9 cellular contexts compared by ENCODE assay signal in the genomic region with DNA sequence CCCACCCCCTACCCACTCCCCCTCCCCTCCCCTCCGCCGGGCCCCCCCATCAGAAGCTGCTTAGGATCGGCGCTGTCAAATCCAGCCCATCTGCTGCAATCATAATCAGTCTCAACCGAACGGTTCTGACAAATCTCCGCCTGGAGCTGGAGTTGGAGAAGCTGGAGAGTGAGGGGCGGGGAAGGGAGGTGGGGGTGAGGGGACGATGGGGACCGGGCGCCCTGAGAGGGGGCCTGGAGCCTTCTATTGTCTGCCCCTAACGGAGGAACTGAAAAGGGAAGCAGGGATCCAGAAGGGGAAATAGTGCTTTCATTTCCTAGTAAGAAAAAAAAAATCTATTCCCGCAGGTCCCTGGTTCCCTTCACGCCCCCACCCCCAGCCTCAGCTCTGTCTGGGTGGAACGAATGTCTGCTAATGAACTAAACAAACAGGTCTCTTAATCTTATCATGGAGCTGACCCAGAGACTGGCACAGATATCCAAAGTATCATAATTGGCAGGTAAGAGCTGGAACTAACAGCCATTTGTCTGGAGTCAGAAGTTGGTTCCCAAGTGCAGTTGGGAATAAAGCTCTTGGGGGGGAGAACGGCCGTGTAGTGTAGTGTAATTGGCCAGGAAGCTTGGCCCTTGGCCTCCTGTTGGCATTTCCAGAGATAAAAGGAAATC.
DNase-seq lines count a peak whose midpoint lies in the region; ATAC-seq and TF ChIP-seq lines count a peak whose summit lies in the region.
"Had no signal": no experiment of that assay in that cellular context is flagged by ENCODE, and none has a peak within 500 bp of the region (broad histone marks: within the 10 kb centered on the region; RNA-seq: fewer than 3 reads in every experiment).

No MANE protein-coding gene starts in this region.

- H3K36me3 ChIP-seq in mesendoderm (ENCODE audit: control insufficient read depth, insufficient read depth, low read length) = no peaks in the 10 kb centered on the region

- H3K4me3 ChIP-seq in AG04450 (ENCODE audit: low read depth, low read length) (peak overlapping the region; percentile 74), coronary artery (peak overlapping the region; percentile 61), mesendoderm (ENCODE audit: low read length) (no peak overlapping the region)
- H3K4me3 ChIP-seq: mucosa of descending colon had no signal

- WGBS in mesendoderm (ENCODE audit: extremely low coverage, insufficient coverage, low lambda C conversion rate) = no CpG with 5 or more reads among the region's 17 CpGs

- POLR2A ChIA-PET in AG04450 (lab: Yijun Ruan, JAX) = interaction anchor here (0.6 kb wide), 2 partner anchors 53 to 340 kb away, joined by 3 to 5 read pairs; no protein-coding TSS in a partner anchor

- no peak overlapping the region for H2BK15ac ChIP-seq in mesendoderm (replicated peaks; ENCODE audit: low read depth)

- H3K18ac ChIP-seq in mesendoderm (ENCODE audit: low read length) = no peak overlapping the region

- H2BK120ac ChIP-seq in mesendoderm (ENCODE audit: low read depth, low read length) = no peak overlapping the region

- H4K5ac ChIP-seq in mesendoderm (ENCODE audit: low read length) = no peak overlapping the region

- H3K9me3 ChIP-seq in AG04450 (ENCODE audit: control insufficient read depth, insufficient read depth, low read length) = no peaks in the 10 kb centered on the region; the same call in 1 of the 2 replicates
- H3K9me3 ChIP-seq: mucosa of descending colon had no signal

- H3K56ac ChIP-seq in mesendoderm (ENCODE audit: low read length) = peak overlapping the region; percentile 32

- no peak overlapping the region for H3K27ac ChIP-seq in AG04450 (ENCODE audit: low read depth, low read length)
- H3K27ac ChIP-seq in coronary artery = no peak overlapping the region
- H3K27ac ChIP-seq in mesendoderm (ENCODE audit: low read depth, low read length) = no peak overlapping the region

- H3K4ac ChIP-seq in mesendoderm (ENCODE audit: low read depth, low read length) = no peak overlapping the region

- no peaks in the 10 kb centered on the region for H3K79me1 ChIP-seq in mesendoderm (ENCODE audit: low read length)

- no peaks in the 10 kb centered on the region for H3K79me2 ChIP-seq in mesendoderm (ENCODE audit: control insufficient read depth, insufficient read depth, low read length)

- H4K8ac ChIP-seq in mesendoderm (ENCODE audit: low read depth, low read length) = no peak overlapping the region

- no peak overlapping the region for H2AK5ac ChIP-seq in mesendoderm (ENCODE audit: low read length)

- no peak overlapping the region for H2BK5ac ChIP-seq in mesendoderm (ENCODE audit: low read length)

- no peak for ATAC-seq in HG03571 (IDR thresholded peaks at IDR 0.05; ENCODE audit: unreplicated experiment)
- ATAC-seq in GM18502 (IDR thresholded peaks at IDR 0.05; ENCODE audit: poor library complexity, unreplicated experiment) = no peak
- ATAC-seq in HG02852 (IDR thresholded peaks at IDR 0.05; ENCODE audit: unreplicated experiment) = no peak

- no peaks in the 10 kb centered on the region for H3K4me1 ChIP-seq in mesendoderm (ENCODE audit: control insufficient read depth, low read depth, low read length)

- H3K4me2 ChIP-seq in mesendoderm (ENCODE audit: low read length) = peak overlapping the region; percentile 58

- no peak for TF ChIP-seq CTCF in AG04450 (IDR thresholded peaks at IDR 0.05; ENCODE audit: low read depth, low read length)
- no peak for TF ChIP-seq CTCF in coronary artery (IDR thresholded peaks at IDR 0.05)

- H3K23ac ChIP-seq in mesendoderm (ENCODE audit: low read length) = no peak overlapping the region

- CTCF ChIA-PET in AG04450 (lab: Charles Lee) = interaction anchor here (0.6 to 1.5 kb wide), 7 partner anchors 14 to 577 kb away, joined by 3 to 10 read pairs (median 5); a partner anchor contains a TSS

- DNase-seq in AG04450 (ENCODE audit: low read depth, low spot score) = no peak
- DNase-seq in M059J (ENCODE audit: low read depth) = peak; percentile 52
- no peak for DNase-seq in coronary artery (ENCODE audit: low spot score)
- DNase-seq in mesendoderm = peak; percentile 37
- no peak for DNase-seq in epidermal melanocyte (ENCODE audit: insufficient read length, low spot score)

- no peak overlapping the region for H3K9ac ChIP-seq in mesendoderm (ENCODE audit: low read length)

- H3K27me3 ChIP-seq in AG04450 (ENCODE audit: control insufficient read depth, insufficient read depth, low read length) (no peaks in the 10 kb centered on the region), mesendoderm (ENCODE audit: insufficient read depth, low read length, poor library complexity) (no peaks in the 10 kb centered on the region)

Comparison
In these comparisons a context has a peak if more than half of its experiments do, and no peak if none do; other contexts are left out.
1. DNase-seq: peak in M059J (single experiment) and mesendoderm (single experiment); none in AG04450 (single experiment), coronary artery (single experiment) and epidermal melanocyte (single experiment).